2 cellular contexts compared by ENCODE assay signal in genomic region chr6:10314163-10314955, GRCh38.
TF ChIP-seq lines count a peak whose summit lies in the region.

No MANE protein-coding gene starts in this region.

TF ChIP-seq in GM23338, 12 proteins besides CTCF, POLR2A, EP300 and RAD21:
- TF ChIP-seq EZH2 (IDR thresholded peaks at IDR 0.05; ENCODE audit: low read depth, unreplicated experiment) (no peak), CREB1 (CRISPR knock-in tag; IDR thresholded peaks at IDR 0.05; ENCODE audit: low read depth) (no peak), POLR2AphosphoS5 (IDR thresholded peaks at IDR 0.05; ENCODE audit: low read depth) (no peak), NANOG (IDR thresholded peaks at IDR 0.05; ENCODE audit: borderline replicate concordance) (no peak), EZH2phosphoT487 (IDR thresholded peaks at IDR 0.05; ENCODE audit: unreplicated experiment) (no peak), STAT1 (IDR thresholded peaks at IDR 0.05; ENCODE audit: unreplicated experiment) (no peak), ZNF462 (CRISPR knock-in tag; IDR thresholded peaks at IDR 0.05) (no peak), ETS1 (IDR thresholded peaks at IDR 0.05) (no peak), REST (IDR thresholded peaks at IDR 0.05; ENCODE audit: unreplicated experiment) (no peak), ZNF331 (CRISPR knock-in tag; IDR thresholded peaks at IDR 0.05; ENCODE audit: low read depth) (no peak)

TF ChIP-seq in H1, 55 proteins besides CTCF, POLR2A, EP300 and RAD21:
- TF ChIP-seq YY1 (IDR thresholded peaks at IDR 0.05; ENCODE audit: low read depth, low read length) (peak; percentile 64; the same call in 1 of the 2 replicates), USF2 (IDR thresholded peaks at IDR 0.05; ENCODE audit: low read length) (no peak), SRF (IDR thresholded peaks at IDR 0.05; ENCODE audit: low read depth, low read length) (no peak)
TF ChIP-seq in H1: peak in this region for 1.
